ENCODE assay signal across 1 cellular context in genomic region chr9:35517552-35518211, GRCh38.
TF ChIP-seq lines count a peak whose summit lies in the region.

No MANE protein-coding gene starts in this region.

TF ChIP-seq in H1, 55 proteins besides CTCF, POLR2A, EP300 and RAD21:
- TF ChIP-seq GTF2F1 (IDR thresholded peaks at IDR 0.05; ENCODE audit: borderline replicate concordance, low read depth, low read length) (no peak), TEAD4 (IDR thresholded peaks at IDR 0.05; ENCODE audit: low read depth, low read length) (no peak), CHD1 (IDR thresholded peaks at IDR 0.05; ENCODE audit: low read depth, low read length) (no peak), SRF (IDR thresholded peaks at IDR 0.05; ENCODE audit: low read depth, low read length) (no peak), TBP (IDR thresholded peaks at IDR 0.05; ENCODE audit: low read depth, low read length) (no peak), SUZ12 (IDR thresholded peaks at IDR 0.05; ENCODE audit: low read length) (no peak), BACH1 (IDR thresholded peaks at IDR 0.05; ENCODE audit: low read length) (no peak), CHD2 (IDR thresholded peaks at IDR 0.05; ENCODE audit: low read length) (no peak), FOSL1 (IDR thresholded peaks at IDR 0.05; ENCODE audit: insufficient read depth, low read depth, low read length) (no peak), SP4 (IDR thresholded peaks at IDR 0.05; ENCODE audit: low read length) (no peak), YY1 (IDR thresholded peaks at IDR 0.05; ENCODE audit: low read depth, low read length) (no peak), SP2 (IDR thresholded peaks at IDR 0.05; ENCODE audit: low read length) (no peak), MAFK (IDR thresholded peaks at IDR 0.05; ENCODE audit: low read depth, low read length) (no peak), CEBPB (IDR thresholded peaks at IDR 0.05; ENCODE audit: low read depth, low read length) (no peak), JUND (IDR thresholded peaks at IDR 0.05; ENCODE audit: low read length) (no peak), EGR1 (IDR thresholded peaks at IDR 0.05; ENCODE audit: borderline replicate concordance, low read depth, low read length) (no peak), RNF2 (IDR thresholded peaks at IDR 0.05; ENCODE audit: borderline replicate concordance, low read depth, low read length, missing control alignments, poor library complexity, severe bottlenecking) (no peak)
- TF ChIP-seq, protein P1, sequence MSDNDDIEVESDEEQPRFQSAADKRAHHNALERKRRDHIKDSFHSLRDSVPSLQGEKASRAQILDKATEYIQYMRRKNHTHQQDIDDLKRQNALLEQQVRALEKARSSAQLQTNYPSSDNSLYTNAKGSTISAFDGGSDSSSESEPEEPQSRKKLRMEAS (IDR thresholded peaks at IDR 0.05), result no peak
